8 cellular contexts compared by ENCODE assay signal in genomic region chr5:172958268-172959046, GRCh38. TPM values are rescaled to one million over a fixed set of nuclear protein-coding genes. Genes with fewer than 3 reads are reported as not detected.
DNase-seq lines count a peak whose midpoint lies in the region; ATAC-seq, FAIRE-seq and TF ChIP-seq lines count a peak whose summit lies in the region.

No MANE protein-coding gene starts in this region.

- POLR2A ChIA-PET in A549 (lab: Yijun Ruan, JAX), result interaction anchor here (0.6 to 2.4 kb wide), 16 partner anchors 11 to 295 kb away, joined by 3 to 9 read pairs (median 4); partner anchors contain the start of genes ATP6V0E1 and DUSP1

- ATAC-seq in A549 (peak; percentile 77 to 78), GM19023 (IDR thresholded peaks at IDR 0.05; ENCODE audit: unreplicated experiment) (peak; percentile 71), HG03196 (IDR thresholded peaks at IDR 0.05; ENCODE audit: unreplicated experiment) (peak; percentile 43)
- peak; percentile 84 for ATAC-seq in activated T-helper 17 cell treated with anti-CD3 and anti-CD28 coated beads, Interleukin-2, amount 50 U/mL, for 72 hours (replicated peaks)
- peak; percentile 76 for ATAC-seq in stimulated activated naive CD8-positive, alpha-beta T cell treated with anti-CD3 and anti-CD28 coated beads, Interleukin-15, Interleukin-2, amounts not matched to agents 100 U/mL and 50 U/mL, for 24 hours

- H3K4me1 ChIP-seq in A549 (peaks cover 58% of the 10 kb centered on the region), Peyer's patch (peaks cover 0 to 14% (median 2%) of the 10 kb centered on the region in 4 donors)

- CTCF ChIA-PET in A549 (lab: Yijun Ruan, JAX), result interaction anchor here (0.7 to 4.9 kb wide), 32 partner anchors 9 to 324 kb away, joined by 3 to 24 read pairs (median 4); partner anchors contain the start of gene ATP6V0E1

- peaks cover 12% of the 10 kb centered on the region for H3K79me2 ChIP-seq in neural cell (replicated peaks; ENCODE audit: insufficient read depth, low read length)

- no peak for FAIRE-seq in A549 (lab: Jason Lieb, UNC)

- TF ChIP-seq EP300 in A549 (IDR thresholded peaks at IDR 0.05) (no peak), neural cell (conservative IDR thresholded peaks at IDR 0.05; ENCODE audit: poor library complexity, severe bottlenecking) (no peak)

- H3F3A ChIP-seq in neural cell (ENCODE audit: insufficient read depth, low read length, poor library complexity, severe bottlenecking), result no peaks in the 10 kb centered on the region

- H3K4me2 ChIP-seq in A549, result peak overlapping the region; percentile 73
- no peak overlapping the region for H3K4me2 ChIP-seq in neural cell (ENCODE audit: low read length)

- peak overlapping the region; percentile 97 for H3K4me3 Mint-ChIP-seq in activated T-helper 17 cell treated with anti-CD3 and anti-CD28 coated beads, Interleukin-2, amount 50 U/mL, for 72 hours

- TF ChIP-seq RAD21 in A549 (conservative IDR thresholded peaks at IDR 0.05 in 1 of 2, IDR thresholded peaks at IDR 0.05 in 1 of 2), result no peak; a peak in 1 of 5 replicates
- TF ChIP-seq RAD21 in neural cell (conservative IDR thresholded peaks at IDR 0.05), result no peak

- H3K27ac ChIP-seq in A549 (peak overlapping the region; percentile 94 to 95), Peyer's patch (peak overlapping the region; percentile 75 to 84 (median 80)), neural cell (ENCODE audit: low read length) (peak overlapping the region; percentile 54)

- no peaks in the 10 kb centered on the region for H3K27me3 Mint-ChIP-seq in activated T-helper 17 cell treated with anti-CD3 and anti-CD28 coated beads, Interleukin-2, amount 50 U/mL, for 72 hours

- no peak for TF ChIP-seq POLR2A in A549 (IDR thresholded peaks at IDR 0.05; ENCODE audit: low read length)
- no peak for TF ChIP-seq POLR2A in Peyer's patch (IDR thresholded peaks at IDR 0.05)

- TF ChIP-seq CTCF in A549 (IDR thresholded peaks at IDR 0.05), result no peak
- no peak for TF ChIP-seq CTCF in Peyer's patch (IDR thresholded peaks at IDR 0.05)
- no peak for TF ChIP-seq CTCF in fibroblast of pulmonary artery (IDR thresholded peaks at IDR 0.05; ENCODE audit: low read length, missing control alignments)
- no peak for TF ChIP-seq CTCF in neural cell (IDR thresholded peaks at IDR 0.05; ENCODE audit: poor library complexity, severe bottlenecking)

- no peaks in the 10 kb centered on the region for H4K20me1 ChIP-seq in neural cell (ENCODE audit: insufficient read depth)

- 2% methylated on average over 33 of the region's 55 CpGs for WGBS in A549 (ENCODE audit: missing lambda C conversion rate)

- peak overlapping the region; percentile 82 for H3K9ac ChIP-seq in neural cell (ENCODE audit: low read length)

- peaks cover 28% of the 10 kb centered on the region for H3K4me1 Mint-ChIP-seq in activated T-helper 17 cell treated with anti-CD3 and anti-CD28 coated beads, Interleukin-2, amount 50 U/mL, for 72 hours

- peaks cover 21% of the 10 kb centered on the region for H3K36me3 Mint-ChIP-seq in activated T-helper 17 cell treated with anti-CD3 and anti-CD28 coated beads, Interleukin-2, amount 50 U/mL, for 72 hours (ENCODE audit: low read depth)

- H3K9me2 ChIP-seq in neural cell (ENCODE audit: insufficient read depth, low read length), result no peaks in the 10 kb centered on the region

- H3K27ac Mint-ChIP-seq in activated T-helper 17 cell treated with anti-CD3 and anti-CD28 coated beads, Interleukin-2, amount 50 U/mL, for 72 hours, result peak overlapping the region; percentile 99

- no peaks in the 10 kb centered on the region for H3K9me3 ChIP-seq in A549
- H3K9me3 ChIP-seq in Peyer's patch, result no peaks in the 10 kb centered on the region
- H3K9me3 ChIP-seq in neural cell (ENCODE audit: low read length), result no peaks in the 10 kb centered on the region

- H3K4me3 ChIP-seq in A549 (peak overlapping the region; percentile 65), Peyer's patch (peak overlapping the region; percentile 65 to 92 (median 84)), fibroblast of pulmonary artery (replicated peaks; ENCODE audit: low read depth, low read length) (peak overlapping the region; percentile 100), neural cell (ENCODE audit: low read length) (peak overlapping the region; percentile 81)

- H3K27me3 ChIP-seq in Peyer's patch (no peaks in the 10 kb centered on the region), neural cell (ENCODE audit: insufficient read depth, low read depth, low read length) (no peaks in the 10 kb centered on the region)

- peak; percentile 66 to 84 for DNase-seq in A549 (ENCODE audit: low read depth in 1 of 2, low spot score in 1 of 2)
- DNase-seq in Peyer's patch, result peak; percentile 64 to 86 (median 85)
- DNase-seq in fibroblast of pulmonary artery (ENCODE audit: low read depth), result peak; percentile 64
- peak; percentile 77 for DNase-seq in stimulated activated naive CD8-positive, alpha-beta T cell treated with anti-CD3 and anti-CD28 coated beads, Interleukin-15, Interleukin-2, amounts not matched to agents 100 U/mL and 50 U/mL, for 24 hours

- H3K9me3 Mint-ChIP-seq in activated T-helper 17 cell treated with anti-CD3 and anti-CD28 coated beads, Interleukin-2, amount 50 U/mL, for 72 hours, result no peaks in the 10 kb centered on the region

- H3K36me3 ChIP-seq in Peyer's patch (peaks cover 0 to 6% (median 0%) of the 10 kb centered on the region in 3 donors), neural cell (ENCODE audit: insufficient read depth, low read length) (no peaks in the 10 kb centered on the region)

- peak overlapping the region; percentile 63 for H2AFZ ChIP-seq in neural cell (ENCODE audit: low read depth, low read length)

TF ChIP-seq in A549, 52 proteins besides CTCF, POLR2A, EP300 and RAD21 (continues in another document):
- TF ChIP-seq JUNB (IDR thresholded peaks at IDR 0.05), result no peak
- TF ChIP-seq SMC3 (IDR thresholded peaks at IDR 0.05), result no peak
- TF ChIP-seq CHD2 (IDR thresholded peaks at IDR 0.05; ENCODE audit: low read length, partially characterized antibody), result no peak
- no peak for TF ChIP-seq RCOR1 (IDR thresholded peaks at IDR 0.05; ENCODE audit: low read depth, low read length)
- no peak for TF ChIP-seq ATOH8 (CRISPR knock-in tag; IDR thresholded peaks at IDR 0.05; ENCODE audit: low read depth)
- TF ChIP-seq RNF2 (IDR thresholded peaks at IDR 0.05; ENCODE audit: borderline replicate concordance, low read depth), result no peak
- no peak for TF ChIP-seq MAZ (IDR thresholded peaks at IDR 0.05; ENCODE audit: borderline replicate concordance, low read depth, low read length)
- no peak for TF ChIP-seq CHD4 (IDR thresholded peaks at IDR 0.05; ENCODE audit: borderline replicate concordance)
- no peak for TF ChIP-seq MYC (IDR thresholded peaks at IDR 0.05; ENCODE audit: borderline replicate concordance, low read length)
- no peak for TF ChIP-seq EHMT2 (IDR thresholded peaks at IDR 0.05; ENCODE audit: low read depth)

TF ChIP-seq in neural cell, 6 proteins besides CTCF, POLR2A, EP300 and RAD21:
- TF ChIP-seq REST (IDR thresholded peaks at IDR 0.05; ENCODE audit: borderline replicate concordance), result peak; percentile 20
- TF ChIP-seq MXI1 (conservative IDR thresholded peaks at IDR 0.05; ENCODE audit: poor library complexity, severe bottlenecking), result no peak

RNA-seq across cellular contexts. Expression of gene RPL26L1, which starts 0.8 kb away (rescaled TPM):
- polyA plus RNA-seq in A549 (2011; rRNA removed), result 109 and 157 TPM in 2 replicates
- 170 and 222 TPM in 2 replicates for polyA plus RNA-seq in A549 (2012; cell fraction: cytosol; rRNA removed)
- polyA plus RNA-seq in A549 (2012; cell fraction: nucleus; rRNA removed), result 83.2 and 128 TPM in 2 replicates
- 146 to 160 TPM (median 150 TPM) in 3 replicates for polyA plus RNA-seq in A549 (2017; fragmentation: RNase III; extraction: RNeasy Plus Mini Kit Qiagen cat#74134 plus additional on column Dnase treatment)
- 62.0 and 65.1 TPM in 2 replicates for polyA minus RNA-seq in A549 (2011; rRNA and poly(A)+ RNA removed)
- 10 to 100 TPM in 3 of 4 donors, 1 to 10 TPM in 1; 9.9 to 21.4 (median 15.3) TPM for total RNA-seq in Peyer's patch
- total RNA-seq in activated T-helper 17 cell treated with anti-CD3 and anti-CD28 coated beads, Interleukin-2, amount 50 U/mL, for 72 hours, result 10 to 100 TPM; 31.8 to 64.9 TPM
- polyA plus RNA-seq in neural cell, result 149 and 162 TPM in 2 replicates
- 48.3 and 51.4 TPM in 2 replicates for polyA minus RNA-seq in neural cell

RNA-seq across cellular contexts. Expression of gene ATP6V0E1, which starts 25.1 kb away (rescaled TPM):
- polyA plus RNA-seq in A549 (2011; rRNA removed) (297 and 389 TPM in 2 replicates), A549 (2017; fragmentation: RNase III; extraction: RNeasy Plus Mini Kit Qiagen cat#74134 plus additional on column Dnase treatment) (323 to 344 TPM (median 328 TPM) in 3 replicates), neural cell (53.0 and 53.7 TPM in 2 replicates)
- 250 and 288 TPM in 2 replicates for polyA plus RNA-seq in A549 (2012; cell fraction: cytosol; rRNA removed)
- polyA plus RNA-seq in A549 (2012; cell fraction: nucleus; rRNA removed), result 64.3 and 84.3 TPM in 2 replicates
- 107 and 112 TPM in 2 replicates for polyA minus RNA-seq in A549 (2011; rRNA and poly(A)+ RNA removed)
- total RNA-seq in Peyer's patch, result 100 to 1,000 TPM in 3 of 4 donors, 10 to 100 TPM in 1; 46.2 to 175 (median 110) TPM
- 100 to 1,000 TPM; 123 to 163 TPM for total RNA-seq in activated T-helper 17 cell treated with anti-CD3 and anti-CD28 coated beads, Interleukin-2, amount 50 U/mL, for 72 hours
- 30.0 and 43.1 TPM in 2 replicates for polyA minus RNA-seq in neural cell

Comparison
In these comparisons a context has a peak if more than half of its experiments do, and no peak if none do; other contexts are left out.
1. Peak in every context shown above with its lines: DNase-seq, ATAC-seq, H3K4me3 ChIP-seq and H3K27ac ChIP-seq.